32 cellular contexts compared by ENCODE assay signal in genomic region chr15:60875681-60876080, GRCh38.
"Had no signal": no experiment of that assay in that cellular context is flagged by ENCODE, and none has a peak within 500 bp of the region (broad histone marks: within the 10 kb centered on the region; RNA-seq: fewer than 3 reads in every experiment).

No MANE protein-coding gene starts in this region.

- H3K4me1 ChIP-seq: breast epithelium had no signal

- H3K27ac Mint-ChIP-seq: activated B cell treated with CpG ODN at 0.5 μM for 24 hours; activated CD4-positive, alpha-beta memory T cell treated with anti-CD3 and anti-CD28 coated beads for 36 hours; activated naive CD4-positive, alpha-beta T cell treated with anti-CD3 and anti-CD28 coated beads for 36 hours; activated naive CD4-positive, alpha-beta T cell treated with anti-CD3 and anti-CD28 coated beads, Interleukin-2, amount 50 U/mL, for 72 hours; activated T-helper 1 cell treated with anti-CD3 and anti-CD28 coated beads, Interleukin-12 subunit alpha, Interleukin-12 subunit beta, Interleukin-2, Interleukin-4 antibody, amounts not matched to agents 30 ng/mL and 10 ng/mL and 1 ng/mL, durations not matched to agents 14 hours and 24 hours and 36 hours had no signal

- H3K36me3 ChIP-seq: adrenal gland, breast epithelium had no signal

- H3K9me3 Mint-ChIP-seq: activated B cell treated with CpG ODN at 0.5 μM for 24 hours; activated CD4-positive, alpha-beta memory T cell treated with anti-CD3 and anti-CD28 coated beads for 36 hours; activated naive CD4-positive, alpha-beta T cell treated with anti-CD3 and anti-CD28 coated beads for 36 hours; activated T-cell treated with anti-CD3 and anti-CD28 coated beads, Interleukin-2, amount 50 U/mL, for 4 hours; activated T-helper 1 cell treated with anti-CD3 and anti-CD28 coated beads, Interleukin-12 subunit alpha, Interleukin-12 subunit beta, Interleukin-2, Interleukin-4 antibody, amounts not matched to agents 30 ng/mL and 10 ng/mL and 1 ng/mL, durations not matched to agents 14 hours and 24 hours and 36 hours had no signal

- H3K4me1 Mint-ChIP-seq: activated B cell treated with CpG ODN at 0.5 μM for 24 hours had no signal

- H3K9me3 ChIP-seq: adrenal gland, body of pancreas, breast epithelium had no signal

- H3K27me3 ChIP-seq: adrenal gland, body of pancreas, breast epithelium had no signal

- H3K4me3 ChIP-seq: adrenal gland, body of pancreas, breast epithelium, SK-N-MC had no signal

- H3K36me3 Mint-ChIP-seq: activated CD4-positive, alpha-beta memory T cell treated with anti-CD3 and anti-CD28 coated beads for 36 hours; activated naive CD4-positive, alpha-beta T cell treated with anti-CD3 and anti-CD28 coated beads, Interleukin-2, amount 50 U/mL, for 72 hours had no signal

- DNase-seq: activated B cell treated with CpG ODN at 0.5 μM for 24 hours; activated CD4-positive, alpha-beta memory T cell treated with anti-CD3 and anti-CD28 coated beads for 36 hours; activated CD4-positive, alpha-beta T cell treated with anti-CD3 and anti-CD28 coated beads for 4 hours; activated CD4-positive, alpha-beta T cell treated with anti-CD3 and anti-CD28 coated beads, Interleukin-2, amount 50 U/mL, for 1 hour; activated CD4-positive, CD25-positive, alpha-beta regulatory T cell treated with anti-CD3 and anti-CD28 coated beads, Interleukin-2, amount 50 U/mL, for 72 hours; activated CD8-positive, alpha-beta memory T cell treated with anti-CD3 and anti-CD28 coated beads, Interleukin-2, amount 50 U/mL, for 4 hours; activated gamma-delta T cell treated with Interleukin-2 at 50 U/mL for 16 hours; activated naive CD4-positive, alpha-beta T cell treated with anti-CD3 and anti-CD28 coated beads for 36 hours; activated T-cell treated with anti-CD3 and anti-CD28 coated beads for 4 hours; activated T-cell treated with anti-CD3 and anti-CD28 coated beads, Interleukin-2, amount 50 U/mL, for 4 hours; adrenal gland; body of pancreas; KG1; MM.1S; MV-4-11; NCI-H1092; NCI-H1436 treated with DMSO at 0.1 percent for 48 hours; NCI-H1694 treated with DMSO at 0.1 percent for 48 hours; NCI-H2029; NCI-H345; NCI-H510A; NCI-H526; NCI-H748 treated with DMSO at 0.1 percent for 48 hours; NK-92 treated with Interleukin-12 subunit alpha and Interleukin-12 subunit beta, amount 100 ng/mL, for 24 hours; OCI-M1; Right ventricle myocardium superior had no signal

- FAIRE-seq: astrocyte, TTC549 had no signal

- H3K27me3 Mint-ChIP-seq: activated B cell treated with CpG ODN at 0.5 μM for 24 hours; activated CD4-positive, alpha-beta memory T cell treated with anti-CD3 and anti-CD28 coated beads for 36 hours had no signal

- H3K27ac ChIP-seq: adrenal gland, body of pancreas, breast epithelium, SK-N-MC had no signal

- H3K4me3 Mint-ChIP-seq: activated B cell treated with CpG ODN at 0.5 μM for 24 hours; activated CD4-positive, alpha-beta memory T cell treated with anti-CD3 and anti-CD28 coated beads for 36 hours; activated naive CD4-positive, alpha-beta T cell treated with anti-CD3 and anti-CD28 coated beads for 36 hours; activated T-cell treated with anti-CD3 and anti-CD28 coated beads, Interleukin-2, amount 50 U/mL, for 4 hours; activated T-helper 1 cell treated with anti-CD3 and anti-CD28 coated beads, Interleukin-12 subunit alpha, Interleukin-12 subunit beta, Interleukin-2, Interleukin-4 antibody, amounts not matched to agents 30 ng/mL and 10 ng/mL and 1 ng/mL, durations not matched to agents 14 hours and 24 hours and 36 hours had no signal

- ATAC-seq: activated naive CD4-positive, alpha-beta T cell treated with anti-CD3 and anti-CD28 coated beads, Interleukin-2, amount 50 U/mL, for 72 hours; activated T-cell treated with anti-CD3 and anti-CD28 coated beads, Interleukin-2, amount 50 U/mL, for 4 hours; body of pancreas had no signal
